1 cellular context compared by ENCODE assay signal in genomic region chr15:43107741-43108140, GRCh38.
TF ChIP-seq lines count a peak whose summit lies in the region.

No MANE protein-coding gene starts in this region.

TF ChIP-seq in K562, 482 proteins besides CTCF, POLR2A, EP300 and RAD21 (continued from another document):
- TF ChIP-seq RBM39 (optimal IDR thresholded peaks at IDR 0.05; ENCODE audit: low read depth, low read length) (no peak), MAFG (tag; conservative IDR thresholded peaks at IDR 0.05) (peak; percentile 59), DDX20 (tag; IDR thresholded peaks at IDR 0.05; ENCODE audit: low read depth) (no peak), HDGF (IDR thresholded peaks at IDR 0.05) (no peak), FOXM1 (IDR thresholded peaks at IDR 0.05; ENCODE audit: low read depth) (no peak), FOXM1 (CRISPR knock-in tag; IDR thresholded peaks at IDR 0.05; ENCODE audit: low read depth) (no peak), CREBBP (IDR thresholded peaks at IDR 0.05; ENCODE audit: low read depth, low read length) (no peak)
